Comparison of ENCODE assay signal across 17 cellular contexts in the genomic region with DNA sequence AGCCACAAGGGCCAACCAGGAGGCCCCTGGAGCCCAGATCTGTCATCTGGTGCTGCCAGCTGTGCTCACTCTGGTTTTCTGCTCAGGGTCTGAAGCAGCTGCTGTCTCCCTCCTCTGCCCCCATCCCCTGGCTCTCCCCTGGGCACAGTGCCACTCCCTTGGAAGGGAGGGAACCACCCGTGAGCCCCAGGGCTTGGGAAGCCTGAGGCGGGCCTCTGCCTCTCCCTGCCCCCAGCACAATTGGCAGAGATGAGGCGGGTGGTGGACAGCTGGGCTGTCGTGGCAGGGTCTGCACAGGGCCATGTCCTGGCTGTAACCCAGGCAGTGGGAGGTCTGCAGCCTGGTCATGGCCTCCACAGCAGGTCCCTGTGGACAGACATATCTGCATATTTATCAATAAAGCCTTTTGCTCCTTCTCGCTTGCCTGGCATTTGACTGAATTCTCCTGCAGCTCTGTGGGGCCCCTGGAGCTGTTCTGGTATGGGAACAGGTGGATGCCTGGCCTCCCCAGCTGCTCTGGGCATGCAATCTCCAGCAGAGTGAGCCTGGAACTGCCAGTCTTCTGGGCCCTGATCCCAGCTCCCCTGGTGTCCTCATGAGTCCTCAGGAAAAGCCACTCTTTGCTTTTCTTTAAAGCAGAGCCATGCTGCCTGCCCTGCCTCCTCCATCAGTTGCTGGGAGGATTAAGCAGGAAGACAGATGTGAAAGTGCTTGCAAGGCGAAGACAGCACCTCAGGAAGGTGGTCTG. TPM values are rescaled to one million over a fixed set of nuclear protein-coding genes. Genes with fewer than 3 reads are reported as not detected.
A peak's percentile ranks its signal among the peaks of the same experiment; 100 is the strongest.
DNase-seq lines count a peak whose midpoint lies in the region; ATAC-seq and TF ChIP-seq lines count a peak whose summit lies in the region.
"Had no signal": no experiment of that assay in that cellular context is flagged by ENCODE, and none has a peak within 500 bp of the region (broad histone marks: within the 10 kb centered on the region; RNA-seq: fewer than 3 reads in every experiment).

No MANE protein-coding gene starts in this region.

- no peaks in the 10 kb centered on the region for H4K20me1 ChIP-seq in SK-N-SH (ENCODE audit: insufficient read depth)

- H3K9me3 Mint-ChIP-seq in mesothelial cell of epicardium, result no peaks in the 10 kb centered on the region
- H3K9me3 Mint-ChIP-seq: CD4-positive, CD25-positive, alpha-beta regulatory T cell had no signal

- H3K4me3 ChIP-seq in SK-N-SH (ENCODE audit: low read depth in 2 of 2, low read length in 1 of 2), result no peak overlapping the region
- H3K4me3 ChIP-seq in thymus (ENCODE audit: low read length), result no peak overlapping the region
- H3K4me3 ChIP-seq: mucosa of descending colon, pancreas had no signal

- H3K9ac ChIP-seq in SK-N-SH, result no peak overlapping the region

- no peak; the same call in 1 of the 2 replicates for TF ChIP-seq RAD21 in SK-N-SH (IDR thresholded peaks at IDR 0.05; ENCODE audit: low read length)

- no peak for ATAC-seq in SK-N-SH treated with all-trans-retinoic acid at 6 μM for 48 hours
- no peak for ATAC-seq in HG03097 (IDR thresholded peaks at IDR 0.05; ENCODE audit: low FRiP score, unreplicated experiment)
- ATAC-seq in GM18873 (IDR thresholded peaks at IDR 0.05; ENCODE audit: low FRiP score, unreplicated experiment), result no peak
- no peak for ATAC-seq in GM19455 (IDR thresholded peaks at IDR 0.05; ENCODE audit: unreplicated experiment)
- ATAC-seq: mucosa of descending colon had no signal

- CTCF ChIA-PET in SK-N-SH (lab: Yijun Ruan, JAX), result interaction anchor here (0.8 to 9.4 kb wide), 20 partner anchors 14 to 161 kb away, joined by 3 to 64 read pairs (median 6); partner anchors contain the start of genes HOGA1, MARVELD1 and UBTD1

- H3K9me3 ChIP-seq in SK-N-SH, result no peaks in the 10 kb centered on the region
- H3K9me3 ChIP-seq in thymus (ENCODE audit: control insufficient read depth), result no peaks in the 10 kb centered on the region
- H3K9me3 ChIP-seq: mucosa of descending colon, pancreas had no signal

- H3K36me3 ChIP-seq in SK-N-SH (replicated peaks in 1 of 2; ENCODE audit: control insufficient read depth in 1 of 2, insufficient read depth in 2 of 2, low read length in 1 of 2) (peaks cover 0 to 6% of the 10 kb centered on the region in 2 experiments), thymus (ENCODE audit: control insufficient read depth, insufficient read depth) (no peaks in the 10 kb centered on the region)

- no peaks in the 10 kb centered on the region for H3K27me3 ChIP-seq in SK-N-SH (ENCODE audit: insufficient read depth)
- H3K27me3 ChIP-seq in thymus (ENCODE audit: control insufficient read depth, insufficient read depth), result no peaks in the 10 kb centered on the region
- H3K27me3 ChIP-seq: pancreas had no signal

- WGBS in SK-N-SH (ENCODE audit: low lambda C conversion rate), result 67% methylated on average over 4 of the region's 6 CpGs
- whole genome bisulfite sequencing in thymus, result 95% methylated on average over 6 of the region's 6 CpGs

- POLR2A ChIA-PET in SK-N-SH (lab: Yijun Ruan, JAX), result interaction anchor here (1.0 kb wide), 1 partner anchor 172 kb away, joined by 3 read pairs; no protein-coding TSS in a partner anchor

- H3K27me3 Mint-ChIP-seq in mesothelial cell of epicardium (ENCODE audit: low read depth), result no peaks in the 10 kb centered on the region

- peak overlapping the region; percentile 64 for H3K27ac Mint-ChIP-seq in mesothelial cell of epicardium
- H3K27ac Mint-ChIP-seq: CD4-positive, CD25-positive, alpha-beta regulatory T cell had no signal

- peak in 1 of 2 experiments; percentile 24; a peak in 1 of 4 replicates for TF ChIP-seq EP300 in SK-N-SH (IDR thresholded peaks at IDR 0.05; ENCODE audit: borderline replicate concordance in 1 of 2, low read depth in 1 of 2, low read length in 1 of 2)

- no peaks in the 10 kb centered on the region for H3K79me2 ChIP-seq in SK-N-SH (ENCODE audit: insufficient read depth)

- H3K27ac ChIP-seq in SK-N-SH (ENCODE audit: low read depth in 2 of 2, low read length in 1 of 2) (peak overlapping the region in 1 of 2 experiments; percentile 74; a peak in 2 of 4 replicates), thymus (ENCODE audit: low read depth) (peak overlapping the region; percentile 56)

- H3K4me1 ChIP-seq in SK-N-SH (ENCODE audit: control insufficient read depth in 1 of 2, insufficient read depth in 2 of 2, low read depth in 1 of 2, low read length in 1 of 2) (peaks cover 21 to 35% of the 10 kb centered on the region in 2 experiments; a peak in 3 of 4 replicates), thymus (ENCODE audit: control insufficient read depth, insufficient read depth, low read length) (no peaks in the 10 kb centered on the region)

- peaks cover 25% of the 10 kb centered on the region for H3F3A ChIP-seq in SK-N-SH (replicated peaks; ENCODE audit: insufficient read depth)

- H3K9me2 ChIP-seq in SK-N-SH, result no peaks in the 10 kb centered on the region

- no peak overlapping the region for H2AFZ ChIP-seq in SK-N-SH (ENCODE audit: low read depth)

- H3K4me2 ChIP-seq in SK-N-SH, result no peak overlapping the region

- H3K36me3 Mint-ChIP-seq in mesothelial cell of epicardium, result peaks cover 4% of the 10 kb centered on the region

- H3K4me1 Mint-ChIP-seq in mesothelial cell of epicardium, result peaks cover 33% of the 10 kb centered on the region
- H3K4me1 Mint-ChIP-seq: CD4-positive, CD25-positive, alpha-beta regulatory T cell had no signal

- no peak overlapping the region for H3K4me3 Mint-ChIP-seq in mesothelial cell of epicardium
- H3K4me3 Mint-ChIP-seq: CD4-positive, CD25-positive, alpha-beta regulatory T cell had no signal

- DNase-seq in SK-N-SH (peak; percentile 74), cerebellar nuclear complex (lab: John Stamatoyannopoulos, UW) (peak; percentile 22 to 77), mesothelial cell of epicardium (ENCODE audit: low spot score in 2 of 2, unreplicated experiment in 2 of 2) (no peak)
- DNase-seq: 8988T; activated CD4-positive, alpha-beta T cell treated with anti-CD3 and anti-CD28 coated beads, Interleukin-2, amount 50 U/mL, for 4 hours; CD4-positive, CD25-positive, alpha-beta regulatory T cell; mucosa of descending colon; NCI-H187 treated with DMSO at 0.1 percent for 48 hours; T1000 had no signal

- TF ChIP-seq CTCF in SK-N-SH (IDR thresholded peaks at IDR 0.05) (no peak), mesothelial cell of epicardium (IDR thresholded peaks at IDR 0.05; ENCODE audit: unreplicated experiment) (no peak)

TF ChIP-seq in SK-N-SH treated with all-trans-retinoic acid at 6 μM for 48 hours, 23 proteins besides CTCF, POLR2A, EP300 and RAD21:
- TF ChIP-seq ARNTL (CRISPR knock-in tag; IDR thresholded peaks at IDR 0.05; ENCODE audit: borderline replicate concordance, low read depth), result no peak
- no peak for TF ChIP-seq ZC3H10 (CRISPR knock-in tag; IDR thresholded peaks at IDR 0.05)
- TF ChIP-seq BACH2 (CRISPR knock-in tag; IDR thresholded peaks at IDR 0.05; ENCODE audit: borderline replicate concordance), result no peak
- no peak for TF ChIP-seq OSR1 (CRISPR knock-in tag; IDR thresholded peaks at IDR 0.05)
- no peak for TF ChIP-seq GLIS3 (CRISPR knock-in tag; IDR thresholded peaks at IDR 0.05)

RNA-seq across cellular contexts. Expression of gene ANKRD2, which starts 1.6 kb away (rescaled TPM):
- polyA plus RNA-seq in SK-N-SH (2012; rRNA removed) (0.72 and 0.99 TPM in 2 replicates), thymus (0.68 TPM)
- polyA plus RNA-seq in SK-N-SH (2012; cell fraction: cytosol; rRNA removed), result 0.75 and 0.82 TPM in 2 replicates
- polyA plus RNA-seq in SK-N-SH (2012; cell fraction: nucleus; rRNA removed), result 1.6 and 2.2 TPM in 2 replicates
- 0.20 to 0.24 TPM (median 0.20 TPM) in 3 replicates for total RNA-seq in mesothelial cell of epicardium
- total RNA-seq: CD4-positive, CD25-positive, alpha-beta regulatory T cell had no signal
- polyA plus RNA-seq: CD4-positive, CD25-positive, alpha-beta regulatory T cell had no signal

RNA-seq across cellular contexts. Expression of gene HOGA1, which starts 13.2 kb away (rescaled TPM):
- polyA plus RNA-seq in SK-N-SH (2012; rRNA removed), result 2.9 and 4.8 TPM in 2 replicates
- 1.9 and 3.0 TPM in 2 replicates for polyA plus RNA-seq in SK-N-SH (2012; cell fraction: cytosol; rRNA removed)
- 5.9 and 9.4 TPM in 2 replicates for polyA plus RNA-seq in SK-N-SH (2012; cell fraction: nucleus; rRNA removed)
- total RNA-seq in mesothelial cell of epicardium, result 0.31 to 0.50 TPM (median 0.40 TPM) in 3 replicates
- 0.18 TPM for polyA plus RNA-seq in thymus
- total RNA-seq: CD4-positive, CD25-positive, alpha-beta regulatory T cell had no signal
- polyA plus RNA-seq: CD4-positive, CD25-positive, alpha-beta regulatory T cell had no signal

RNA-seq across cellular contexts. Expression of gene C10orf62, which starts 18.6 kb away (rescaled TPM):
- polyA plus RNA-seq in SK-N-SH (2012; rRNA removed) (0.07 and 0.19 TPM in 2 replicates), thymus (not detected)
- polyA plus RNA-seq in SK-N-SH (2012; cell fraction: cytosol; rRNA removed), result 0.05 TPM in 1 of 2 replicates, not detected in the other
- polyA plus RNA-seq in SK-N-SH (2012; cell fraction: nucleus; rRNA removed), result 0.56 and 0.96 TPM in 2 replicates
- total RNA-seq in mesothelial cell of epicardium, result not detected in 3 replicates
- total RNA-seq: CD4-positive, CD25-positive, alpha-beta regulatory T cell; fibroblast of villous mesenchyme; mucosa of descending colon; urinary bladder had no signal
- polyA plus RNA-seq: CD4-positive, CD25-positive, alpha-beta regulatory T cell; urinary bladder had no signal

Comparison
In these comparisons a context has a peak if more than half of its experiments do, and no peak if none do; other contexts are left out.
1. DNase-seq: peak in SK-N-SH (single experiment) and cerebellar nuclear complex (2 of 2); none in mesothelial cell of epicardium (0 of 2).